Comparison of ENCODE assay signal across 8 cellular contexts in the genomic region with DNA sequence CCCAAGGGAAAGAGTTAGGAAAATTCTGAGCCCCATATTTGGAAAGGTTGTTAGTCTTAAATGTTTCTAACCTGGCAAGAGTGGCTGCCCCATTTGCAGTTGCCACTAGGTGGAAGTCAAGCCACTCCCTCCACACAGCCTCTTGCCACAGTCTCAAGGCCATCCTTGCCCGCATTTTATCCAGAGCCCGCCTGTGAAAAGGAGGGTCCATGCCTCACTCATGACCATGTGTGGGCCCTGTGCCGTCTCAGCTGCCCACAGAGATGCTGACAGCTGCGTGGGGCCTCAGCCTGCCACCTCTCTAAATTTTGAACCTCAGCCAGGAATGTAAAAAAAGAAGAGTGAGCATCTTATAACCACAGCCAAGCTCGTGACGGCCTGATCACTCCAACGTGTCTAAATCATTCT.
DNase-seq lines count a peak whose midpoint lies in the region; ATAC-seq and TF ChIP-seq lines count a peak whose summit lies in the region.

No MANE protein-coding gene starts in this region.

- H3K9me3 Mint-ChIP-seq in naive thymus-derived CD8-positive, alpha-beta T cell: no peaks in the 10 kb centered on the region

- H3K27me3 ChIP-seq in aorta (ENCODE audit: control insufficient read depth in 1 of 2, insufficient read depth in 2 of 2, low read length in 1 of 2): peaks cover 0 to 3% of the 10 kb centered on the region in 2 donors

- POLR2A ChIA-PET in naive thymus-derived CD8-positive, alpha-beta T cell (lab: Charles Lee): no interaction called here

- H3K27ac Mint-ChIP-seq in naive thymus-derived CD8-positive, alpha-beta T cell: no peak overlapping the region

- DNase-seq in ELF-1 (ENCODE audit: low read depth, low spot score) (peak; percentile 71), NCI-H82 treated with DMSO at 0.1 percent for 48 hours (lab: John Stamatoyannopoulos, UW; ENCODE audit: unreplicated experiment) (peak; percentile 63), epithelial cell of esophagus (ENCODE audit: low read depth) (peak; percentile 78), sciatic nerve (ENCODE audit: low spot score) (no peak), aorta (no peak)
- DNase-seq in naive thymus-derived CD8-positive, alpha-beta T cell: no peak

- peak; percentile 91 for TF ChIP-seq CTCF in epithelial cell of esophagus (IDR thresholded peaks at IDR 0.05; ENCODE audit: insufficient read depth, low read depth, low read length, missing control alignments)

- no peak overlapping the region for H3K4me3 Mint-ChIP-seq in naive thymus-derived CD8-positive, alpha-beta T cell

- no peaks in the 10 kb centered on the region for H3K36me3 ChIP-seq in aorta (ENCODE audit: control insufficient read depth in 1 of 2, insufficient read depth in 2 of 2, low read length in 1 of 2)

- peaks cover 0 to 4% (median 0%) of the 10 kb centered on the region in 5 donors for H3K27me3 Mint-ChIP-seq in naive thymus-derived CD8-positive, alpha-beta T cell

- 18 to 23% methylated on average over 7 of the region's 7 CpGs for WGBS in aorta, 2 donors

- intact Hi-C loops in sciatic nerve (cut with DNase I) (no loop called here), aorta (cut with DNase I) (no loop called here)

- ATAC-seq in GM19438 (IDR thresholded peaks at IDR 0.05; ENCODE audit: low read depth, unreplicated experiment) (peak; percentile 96), HG03175 (IDR thresholded peaks at IDR 0.05; ENCODE audit: unreplicated experiment) (peak; percentile 91), sciatic nerve (peak; percentile 17), aorta (ENCODE audit: low FRiP score) (no peak)
- no peak for ATAC-seq in naive thymus-derived CD8-positive, alpha-beta T cell

- H3K4me1 Mint-ChIP-seq in naive thymus-derived CD8-positive, alpha-beta T cell: peaks cover 0 to 2% (median 0%) of the 10 kb centered on the region in 4 donors

- H3K36me3 Mint-ChIP-seq in naive thymus-derived CD8-positive, alpha-beta T cell: no peaks in the 10 kb centered on the region

- no peak overlapping the region for H3K27ac ChIP-seq in aorta (ENCODE audit: low read depth in 1 of 2, low read length in 2 of 2)

- H3K9me3 ChIP-seq in aorta (ENCODE audit: control insufficient read depth, low read length): no peaks in the 10 kb centered on the region

- H3K4me3 ChIP-seq in epithelial cell of esophagus (ENCODE audit: low read length): no peak overlapping the region
- H3K4me3 ChIP-seq in aorta (ENCODE audit: low read length in 2 of 2): no peak overlapping the region

- H3K4me1 ChIP-seq in aorta (ENCODE audit: control insufficient read depth in 1 of 2, insufficient read depth in 2 of 2, low read length in 2 of 2): no peaks in the 10 kb centered on the region

Comparison
In these comparisons a context has a peak if more than half of its experiments do, and no peak if none do; other contexts are left out.
1. DNase-seq: peak in ELF-1 (single experiment), NCI-H82 treated with DMSO at 0.1 percent for 48 hours (single experiment) and epithelial cell of esophagus (single experiment); none in sciatic nerve (single experiment), aorta (0 of 2) and naive thymus-derived CD8-positive, alpha-beta T cell (0 of 10).
2. ATAC-seq: peak in GM19438 (single experiment), HG03175 (single experiment) and sciatic nerve (single experiment); none in aorta (single experiment) and naive thymus-derived CD8-positive, alpha-beta T cell (0 of 2).